ENCODE assay signal across 1 cellular context in the genomic region with DNA sequence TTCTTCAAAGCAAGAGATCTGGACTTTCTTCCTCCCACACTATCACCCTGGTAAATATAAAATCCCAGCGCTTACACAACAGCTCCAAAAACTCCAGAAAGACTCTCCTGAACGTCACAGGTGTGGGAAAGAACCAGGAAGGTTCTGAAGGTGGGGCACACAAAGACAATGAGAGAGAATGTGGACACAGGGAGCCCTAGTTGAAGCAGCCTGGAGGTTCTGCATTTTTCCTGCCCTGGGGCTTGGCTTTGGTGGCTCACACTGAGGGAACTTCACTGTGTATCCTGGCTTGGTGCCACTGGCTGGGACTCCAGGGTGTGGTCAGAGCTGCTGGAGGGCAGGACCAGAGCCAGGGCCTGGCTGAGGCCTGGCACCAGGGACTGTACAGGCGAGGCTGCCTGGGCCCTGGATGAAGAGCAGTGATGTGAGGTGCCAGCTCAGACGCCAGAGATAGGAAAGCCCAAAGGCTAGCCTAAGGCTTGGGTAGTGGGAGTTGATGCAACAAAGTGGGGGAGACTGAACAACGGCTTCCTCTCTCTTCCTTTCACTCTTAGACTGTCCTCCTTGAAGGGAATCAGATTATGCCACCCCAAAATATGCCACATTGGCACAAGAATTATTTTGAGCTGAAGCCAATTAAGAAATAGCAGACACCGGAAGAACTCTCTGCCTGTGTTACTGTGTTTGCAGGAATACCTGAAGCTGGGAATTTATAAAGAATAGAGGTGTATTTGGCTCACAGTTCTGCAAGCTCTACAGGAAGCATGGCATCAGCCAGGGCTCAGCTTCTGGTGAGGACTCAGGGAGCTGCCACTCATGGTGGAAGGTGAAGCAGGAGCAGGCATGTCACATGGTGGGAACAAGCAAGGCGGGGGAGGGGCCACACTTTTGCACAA.
TF ChIP-seq lines count a peak whose summit lies in the region.

No MANE protein-coding gene starts in this region.

TF ChIP-seq in GM12878, 131 proteins besides CTCF, POLR2A, EP300 and RAD21:
- peak; percentile 39 for TF ChIP-seq PBX3 (IDR thresholded peaks at IDR 0.05; ENCODE audit: insufficient replicate concordance, low read depth, low read length)
- TF ChIP-seq ZNF622 (IDR thresholded peaks at IDR 0.05) = no peak
- TF ChIP-seq ZNF687 (IDR thresholded peaks at IDR 0.05) = peak; percentile 78; the same call in 1 of the 2 replicates
- peak; percentile 79 for TF ChIP-seq SMARCA5 (IDR thresholded peaks at IDR 0.05)
- TF ChIP-seq, protein P1, sequence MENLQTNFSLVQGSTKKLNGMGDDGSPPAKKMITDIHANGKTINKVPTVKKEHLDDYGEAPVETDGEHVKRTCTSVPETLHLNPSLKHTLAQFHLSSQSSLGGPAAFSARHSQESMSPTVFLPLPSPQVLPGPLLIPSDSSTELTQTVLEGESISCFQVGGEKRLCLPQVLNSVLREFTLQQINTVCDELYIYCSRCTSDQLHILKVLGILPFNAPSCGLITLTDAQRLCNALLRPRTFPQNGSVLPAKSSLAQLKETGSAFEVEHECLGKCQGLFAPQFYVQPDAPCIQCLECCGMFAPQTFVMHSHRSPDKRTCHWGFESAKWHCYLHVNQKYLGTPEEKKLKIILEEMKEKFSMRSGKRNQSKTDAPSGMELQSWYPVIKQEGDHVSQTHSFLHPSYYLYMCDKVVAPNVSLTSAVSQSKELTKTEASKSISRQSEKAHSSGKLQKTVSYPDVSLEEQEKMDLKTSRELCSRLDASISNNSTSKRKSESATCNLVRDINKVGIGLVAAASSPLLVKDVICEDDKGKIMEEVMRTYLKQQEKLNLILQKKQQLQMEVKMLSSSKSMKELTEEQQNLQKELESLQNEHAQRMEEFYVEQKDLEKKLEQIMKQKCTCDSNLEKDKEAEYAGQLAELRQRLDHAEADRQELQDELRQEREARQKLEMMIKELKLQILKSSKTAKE (IDR thresholded peaks at IDR 0.05; ENCODE audit: low read depth, poor library complexity, severe bottlenecking) = no peak
- TF ChIP-seq GATAD2B (conservative IDR thresholded peaks at IDR 0.05; ENCODE audit: low read depth) = 0 out of 2 replicates have a peak, but pooled peaks have one; percentile 21
- TF ChIP-seq HDGF (IDR thresholded peaks at IDR 0.05) = peak; percentile 14; the same call in 1 of the 2 replicates
- no peak for TF ChIP-seq IRF4 (IDR thresholded peaks at IDR 0.05; ENCODE audit: low read depth, low read length)
- TF ChIP-seq ZNF592 (IDR thresholded peaks at IDR 0.05) = peak; percentile 82; the same call in 1 of the 2 replicates
- TF ChIP-seq RAD51 (IDR thresholded peaks at IDR 0.05) = peak; percentile 79; the same call in 1 of the 2 replicates
- TF ChIP-seq MYC (IDR thresholded peaks at IDR 0.05; ENCODE audit: insufficient read depth, insufficient read length, insufficient replicate concordance, low read length, severe bottlenecking) = no peak
- TF ChIP-seq, protein P2, sequence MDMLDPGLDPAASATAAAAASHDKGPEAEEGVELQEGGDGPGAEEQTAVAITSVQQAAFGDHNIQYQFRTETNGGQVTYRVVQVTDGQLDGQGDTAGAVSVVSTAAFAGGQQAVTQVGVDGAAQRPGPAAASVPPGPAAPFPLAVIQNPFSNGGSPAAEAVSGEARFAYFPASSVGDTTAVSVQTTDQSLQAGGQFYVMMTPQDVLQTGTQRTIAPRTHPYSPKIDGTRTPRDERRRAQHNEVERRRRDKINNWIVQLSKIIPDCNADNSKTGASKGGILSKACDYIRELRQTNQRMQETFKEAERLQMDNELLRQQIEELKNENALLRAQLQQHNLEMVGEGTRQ (IDR thresholded peaks at IDR 0.05; ENCODE audit: borderline replicate concordance, low read depth, low read length) = peak; percentile 35; the same call in 1 of the 2 replicates
- TF ChIP-seq, protein P3, sequence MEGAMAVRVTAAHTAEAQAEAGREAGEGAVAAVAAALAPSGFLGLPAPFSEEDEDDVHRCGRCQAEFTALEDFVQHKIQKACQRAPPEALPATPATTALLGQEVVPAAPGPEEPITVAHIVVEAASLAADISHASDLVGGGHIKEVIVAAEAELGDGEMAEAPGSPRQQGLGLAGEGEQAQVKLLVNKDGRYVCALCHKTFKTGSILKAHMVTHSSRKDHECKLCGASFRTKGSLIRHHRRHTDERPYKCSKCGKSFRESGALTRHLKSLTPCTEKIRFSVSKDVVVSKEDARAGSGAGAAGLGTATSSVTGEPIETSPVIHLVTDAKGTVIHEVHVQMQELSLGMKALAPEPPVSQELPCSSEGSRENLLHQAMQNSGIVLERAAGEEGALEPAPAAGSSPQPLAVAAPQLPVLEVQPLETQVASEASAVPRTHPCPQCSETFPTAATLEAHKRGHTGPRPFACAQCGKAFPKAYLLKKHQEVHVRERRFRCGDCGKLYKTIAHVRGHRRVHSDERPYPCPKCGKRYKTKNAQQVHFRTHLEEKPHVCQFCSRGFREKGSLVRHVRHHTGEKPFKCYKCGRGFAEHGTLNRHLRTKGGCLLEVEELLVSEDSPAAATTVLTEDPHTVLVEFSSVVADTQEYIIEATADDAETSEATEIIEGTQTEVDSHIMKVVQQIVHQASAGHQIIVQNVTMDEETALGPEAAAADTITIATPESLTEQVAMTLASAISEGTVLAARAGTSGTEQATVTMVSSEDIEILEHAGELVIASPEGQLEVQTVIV (IDR thresholded peaks at IDR 0.05; ENCODE audit: borderline replicate concordance, partially characterized antibody) = no peak
- TF ChIP-seq, protein P4, sequence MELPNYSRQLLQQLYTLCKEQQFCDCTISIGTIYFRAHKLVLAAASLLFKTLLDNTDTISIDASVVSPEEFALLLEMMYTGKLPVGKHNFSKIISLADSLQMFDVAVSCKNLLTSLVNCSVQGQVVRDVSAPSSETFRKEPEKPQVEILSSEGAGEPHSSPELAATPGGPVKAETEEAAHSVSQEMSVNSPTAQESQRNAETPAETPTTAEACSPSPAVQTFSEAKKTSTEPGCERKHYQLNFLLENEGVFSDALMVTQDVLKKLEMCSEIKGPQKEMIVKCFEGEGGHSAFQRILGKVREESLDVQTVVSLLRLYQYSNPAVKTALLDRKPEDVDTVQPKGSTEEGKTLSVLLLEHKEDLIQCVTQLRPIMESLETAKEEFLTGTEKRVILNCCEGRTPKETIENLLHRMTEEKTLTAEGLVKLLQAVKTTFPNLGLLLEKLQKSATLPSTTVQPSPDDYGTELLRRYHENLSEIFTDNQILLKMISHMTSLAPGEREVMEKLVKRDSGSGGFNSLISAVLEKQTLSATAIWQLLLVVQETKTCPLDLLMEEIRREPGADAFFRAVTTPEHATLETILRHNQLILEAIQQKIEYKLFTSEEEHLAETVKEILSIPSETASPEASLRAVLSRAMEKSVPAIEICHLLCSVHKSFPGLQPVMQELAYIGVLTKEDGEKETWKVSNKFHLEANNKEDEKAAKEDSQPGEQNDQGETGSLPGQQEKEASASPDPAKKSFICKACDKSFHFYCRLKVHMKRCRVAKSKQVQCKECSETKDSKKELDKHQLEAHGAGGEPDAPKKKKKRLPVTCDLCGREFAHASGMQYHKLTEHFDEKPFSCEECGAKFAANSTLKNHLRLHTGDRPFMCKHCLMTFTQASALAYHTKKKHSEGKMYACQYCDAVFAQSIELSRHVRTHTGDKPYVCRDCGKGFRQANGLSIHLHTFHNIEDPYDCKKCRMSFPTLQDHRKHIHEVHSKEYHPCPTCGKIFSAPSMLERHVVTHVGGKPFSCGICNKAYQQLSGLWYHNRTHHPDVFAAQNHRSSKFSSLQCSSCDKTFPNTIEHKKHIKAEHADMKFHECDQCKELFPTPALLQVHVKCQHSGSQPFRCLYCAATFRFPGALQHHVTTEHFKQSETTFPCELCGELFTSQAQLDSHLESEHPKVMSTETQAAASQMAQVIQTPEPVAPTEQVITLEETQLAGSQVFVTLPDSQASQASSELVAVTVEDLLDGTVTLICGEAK (IDR thresholded peaks at IDR 0.05; ENCODE audit: borderline replicate concordance) = no peak
- TF ChIP-seq, protein P5, sequence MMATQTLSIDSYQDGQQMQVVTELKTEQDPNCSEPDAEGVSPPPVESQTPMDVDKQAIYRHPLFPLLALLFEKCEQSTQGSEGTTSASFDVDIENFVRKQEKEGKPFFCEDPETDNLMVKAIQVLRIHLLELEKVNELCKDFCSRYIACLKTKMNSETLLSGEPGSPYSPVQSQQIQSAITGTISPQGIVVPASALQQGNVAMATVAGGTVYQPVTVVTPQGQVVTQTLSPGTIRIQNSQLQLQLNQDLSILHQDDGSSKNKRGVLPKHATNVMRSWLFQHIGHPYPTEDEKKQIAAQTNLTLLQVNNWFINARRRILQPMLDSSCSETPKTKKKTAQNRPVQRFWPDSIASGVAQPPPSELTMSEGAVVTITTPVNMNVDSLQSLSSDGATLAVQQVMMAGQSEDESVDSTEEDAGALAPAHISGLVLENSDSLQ (IDR thresholded peaks at IDR 0.05) = peak; percentile 84
